Comparison of ENCODE assay signal across 8 cellular contexts in the genomic region with DNA sequence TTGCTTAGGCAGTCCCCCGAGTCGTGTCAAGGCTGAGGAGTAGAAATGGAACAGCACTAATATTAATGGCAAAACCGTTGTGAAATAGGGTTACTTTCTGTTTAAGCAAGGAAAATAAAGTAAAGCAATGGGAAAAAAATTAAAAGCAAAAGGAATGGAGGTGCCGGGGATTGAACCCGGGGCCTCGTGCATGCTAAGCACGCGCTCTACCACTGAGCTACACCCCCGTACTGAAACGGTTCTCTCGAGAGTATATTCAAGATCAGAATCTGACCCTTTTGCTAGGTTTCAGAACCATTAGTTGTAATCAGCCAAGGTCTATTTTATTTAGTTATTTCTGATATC.
A peak's percentile ranks its signal among the peaks of the same experiment; 100 is the strongest.
DNase-seq lines count a peak whose midpoint lies in the region; ATAC-seq, FAIRE-seq and TF ChIP-seq lines count a peak whose summit lies in the region.

No MANE protein-coding gene starts in this region.

- no peaks in the 10 kb centered on the region for H3K36me3 ChIP-seq in mesenchymal stem cell (ENCODE audit: control insufficient read depth in 1 of 2, insufficient read depth in 2 of 2, low read depth in 1 of 2, low read length in 2 of 2)

- DNase-seq in A549 (ENCODE audit: low read depth in 1 of 2, low spot score in 1 of 2) = peak in 1 of 2 experiments; percentile 74
- peak; percentile 85 for DNase-seq in NCI-H748 (lab: John Stamatoyannopoulos, UW; ENCODE audit: unreplicated experiment)
- DNase-seq in activated CD4-positive, alpha-beta memory T cell treated with anti-CD3 and anti-CD28 coated beads, Interleukin-2, amount 10 ng/mL, durations not matched to agents 7 days and 5 days = peak; percentile 67
- DNase-seq in effector CD8-positive, alpha-beta T cell (lab: John Stamatoyannopoulos, UW) = peak; percentile 62
- DNase-seq in mesenchymal stem cell = peak; percentile 87
- peak; percentile 52 for DNase-seq in stimulated activated CD8-positive, alpha-beta memory T cell treated with anti-CD3 and anti-CD28 coated beads, Interleukin-12 subunit alpha, Interleukin-12 subunit beta, amount 100 ng/mL, for 1 hour (ENCODE audit: low read depth)

- peaks cover 11 to 18% of the 10 kb centered on the region in 2 experiments for H3K27me3 ChIP-seq in mesenchymal stem cell (ENCODE audit: control insufficient read depth in 1 of 2, insufficient read depth in 1 of 2, low read length in 2 of 2)

- no peak overlapping the region for H2BK5ac ChIP-seq in mesenchymal stem cell (ENCODE audit: low read depth, low read length, poor library complexity, severe bottlenecking)

- H3K4me1 Mint-ChIP-seq in activated CD4-positive, alpha-beta memory T cell treated with anti-CD3 and anti-CD28 coated beads, Interleukin-2, amount 10 ng/mL, durations not matched to agents 7 days and 5 days = peaks cover 23% of the 10 kb centered on the region

- ATAC-seq in A549 (peak; percentile 45 to 75; a peak in 5 of 6 replicates), GM18867 (IDR thresholded peaks at IDR 0.05; ENCODE audit: unreplicated experiment) (peak; percentile 62), HG03280 (IDR thresholded peaks at IDR 0.05; ENCODE audit: unreplicated experiment) (peak; percentile 70)

- peak overlapping the region; percentile 71 for H3K4me3 ChIP-seq in A549
- peak overlapping the region; percentile 74 to 87 for H3K4me3 ChIP-seq in mesenchymal stem cell (ENCODE audit: insufficient read depth in 1 of 2, low read depth in 1 of 2, low read length in 2 of 2)

- H3K79me1 ChIP-seq in mesenchymal stem cell (replicated peaks; ENCODE audit: low read length, poor library complexity, severe bottlenecking) = no peaks in the 10 kb centered on the region

- H3K4me2 ChIP-seq in A549 = peak overlapping the region; percentile 80
- peak overlapping the region; percentile 71 for H3K4me2 ChIP-seq in mesenchymal stem cell (ENCODE audit: low read length, poor library complexity, severe bottlenecking)

- no peaks in the 10 kb centered on the region for H3K9me3 Mint-ChIP-seq in activated CD4-positive, alpha-beta memory T cell treated with anti-CD3 and anti-CD28 coated beads, Interleukin-2, amount 10 ng/mL, durations not matched to agents 7 days and 5 days

- peaks cover 43% of the 10 kb centered on the region for H3K27me3 Mint-ChIP-seq in activated CD4-positive, alpha-beta memory T cell treated with anti-CD3 and anti-CD28 coated beads, Interleukin-2, amount 10 ng/mL, durations not matched to agents 7 days and 5 days

- no peak overlapping the region for H4K8ac ChIP-seq in mesenchymal stem cell (ENCODE audit: low read length)

- no peaks in the 10 kb centered on the region for H3K36me3 Mint-ChIP-seq in activated CD4-positive, alpha-beta memory T cell treated with anti-CD3 and anti-CD28 coated beads, Interleukin-2, amount 10 ng/mL, durations not matched to agents 7 days and 5 days (ENCODE audit: low read depth)

- no peak for TF ChIP-seq RAD21 in A549 (conservative IDR thresholded peaks at IDR 0.05 in 1 of 2, IDR thresholded peaks at IDR 0.05 in 1 of 2)

- peak overlapping the region; percentile 70 to 86 for H3K27ac ChIP-seq in A549
- peak overlapping the region; percentile 72 for H3K27ac ChIP-seq in mesenchymal stem cell (ENCODE audit: low read length, poor library complexity, severe bottlenecking)

- H3K4me3 Mint-ChIP-seq in activated CD4-positive, alpha-beta memory T cell treated with anti-CD3 and anti-CD28 coated beads, Interleukin-2, amount 10 ng/mL, durations not matched to agents 7 days and 5 days = peak overlapping the region; percentile 79

- TF ChIP-seq CTCF in A549 (IDR thresholded peaks at IDR 0.05) = no peak

- no peak for TF ChIP-seq EP300 in A549 (IDR thresholded peaks at IDR 0.05)

- no peak overlapping the region for H2AK5ac ChIP-seq in mesenchymal stem cell (ENCODE audit: low read length, severe bottlenecking)

- no peak overlapping the region for H3K4ac ChIP-seq in mesenchymal stem cell (ENCODE audit: low read depth in 1 of 2, low read length in 2 of 2)

- 0% methylated on average over 11 of the region's 11 CpGs for WGBS in A549 (ENCODE audit: missing lambda C conversion rate)
- under 1% methylated on average over 9 of the region's 11 CpGs for WGBS in mesenchymal stem cell

- H3K23ac ChIP-seq in mesenchymal stem cell (ENCODE audit: low read length in 2 of 2) = no peak overlapping the region

- H2BK12ac ChIP-seq in mesenchymal stem cell (ENCODE audit: low read length in 2 of 2) = no peak overlapping the region

- H2AFZ ChIP-seq in mesenchymal stem cell (ENCODE audit: low read depth, low read length) = no peak overlapping the region

- no peaks in the 10 kb centered on the region for H3K9me3 ChIP-seq in A549
- no peaks in the 10 kb centered on the region for H3K9me3 ChIP-seq in mesenchymal stem cell (ENCODE audit: control insufficient read depth, low read length)

- CTCF ChIA-PET in A549 (lab: Yijun Ruan, JAX) = interaction anchor here (0.6 to 7.0 kb wide), 22 partner anchors 8 to 299 kb away, joined by 3 to 83 read pairs (median 4); no protein-coding TSS in a partner anchor
- CTCF ChIA-PET in activated CD4-positive, alpha-beta memory T cell treated with anti-CD3 and anti-CD28 coated beads, Interleukin-2, amount 10 ng/mL, durations not matched to agents 7 days and 5 days (lab: Charles Lee) = interaction anchor here (0.7 to 4.9 kb wide), 45 partner anchors 8 to 1675 kb away, joined by 3 to 87 read pairs (median 5); partner anchors contain the start of genes TRIM27 and ZNF311

- no peak overlapping the region for H2BK15ac ChIP-seq in mesenchymal stem cell (ENCODE audit: low read depth, poor library complexity, severe bottlenecking)

- H3K14ac ChIP-seq in mesenchymal stem cell (ENCODE audit: low read length in 2 of 2) = no peak overlapping the region

- H3K27ac Mint-ChIP-seq in activated CD4-positive, alpha-beta memory T cell treated with anti-CD3 and anti-CD28 coated beads, Interleukin-2, amount 10 ng/mL, durations not matched to agents 7 days and 5 days = peak overlapping the region; percentile 48

- H2BK120ac ChIP-seq in mesenchymal stem cell (ENCODE audit: low read depth, low read length) = no peak overlapping the region

- peaks cover 6% of the 10 kb centered on the region; the same call in 1 of the 3 replicates for H3K4me1 ChIP-seq in A549
- H3K4me1 ChIP-seq in mesenchymal stem cell (ENCODE audit: control insufficient read depth, insufficient read depth, low read depth, low read length) = no peaks in the 10 kb centered on the region

- no peak for TF ChIP-seq POLR2A in A549 (IDR thresholded peaks at IDR 0.05; ENCODE audit: low read length)

- H3K9ac ChIP-seq in mesenchymal stem cell (ENCODE audit: low read length) = peak overlapping the region; percentile 85

- no peak for FAIRE-seq in A549 (lab: Jason Lieb, UNC)

- POLR2A ChIA-PET in A549 (lab: Yijun Ruan, JAX) = interaction anchor here (0.7 to 3.3 kb wide), 10 partner anchors 21 to 251 kb away, joined by 3 to 38 read pairs (median 5); partner anchors contain the start of gene TRIM27
- POLR2A ChIA-PET in activated CD4-positive, alpha-beta memory T cell treated with anti-CD3 and anti-CD28 coated beads, Interleukin-2, amount 10 ng/mL, durations not matched to agents 7 days and 5 days (lab: Charles Lee) = interaction anchor here (1.0 to 4.0 kb wide), 13 partner anchors 25 to 945 kb away, joined by 3 to 26 read pairs (median 5); partner anchors contain the start of gene TRIM27

- H4K91ac ChIP-seq in mesenchymal stem cell (ENCODE audit: low read length) = no peak overlapping the region

- no peak overlapping the region for H3K18ac ChIP-seq in mesenchymal stem cell (ENCODE audit: low read depth in 1 of 2, low read length in 2 of 2)

TF ChIP-seq in A549, 52 proteins besides CTCF, POLR2A, EP300 and RAD21:
- TF ChIP-seq ESRRA (IDR thresholded peaks at IDR 0.05; ENCODE audit: borderline replicate concordance, low read length) (no peak), HMGXB4 (CRISPR knock-in tag; IDR thresholded peaks at IDR 0.05; ENCODE audit: borderline replicate concordance) (peak; percentile 92; the same call in 1 of the 2 replicates), SREBF2 (IDR thresholded peaks at IDR 0.05) (peak; percentile 68), RNF2 (IDR thresholded peaks at IDR 0.05; ENCODE audit: borderline replicate concordance, low read depth) (no peak), MYC (IDR thresholded peaks at IDR 0.05; ENCODE audit: borderline replicate concordance, low read length) (peak; percentile 69; the same call in 1 of the 2 replicates)
- TF ChIP-seq, protein P1, sequence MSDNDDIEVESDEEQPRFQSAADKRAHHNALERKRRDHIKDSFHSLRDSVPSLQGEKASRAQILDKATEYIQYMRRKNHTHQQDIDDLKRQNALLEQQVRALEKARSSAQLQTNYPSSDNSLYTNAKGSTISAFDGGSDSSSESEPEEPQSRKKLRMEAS (IDR thresholded peaks at IDR 0.05) = peak; percentile 50; the same call in 1 of the 2 replicates
